ENCODE assay signal across 8 cellular contexts in the genomic region with DNA sequence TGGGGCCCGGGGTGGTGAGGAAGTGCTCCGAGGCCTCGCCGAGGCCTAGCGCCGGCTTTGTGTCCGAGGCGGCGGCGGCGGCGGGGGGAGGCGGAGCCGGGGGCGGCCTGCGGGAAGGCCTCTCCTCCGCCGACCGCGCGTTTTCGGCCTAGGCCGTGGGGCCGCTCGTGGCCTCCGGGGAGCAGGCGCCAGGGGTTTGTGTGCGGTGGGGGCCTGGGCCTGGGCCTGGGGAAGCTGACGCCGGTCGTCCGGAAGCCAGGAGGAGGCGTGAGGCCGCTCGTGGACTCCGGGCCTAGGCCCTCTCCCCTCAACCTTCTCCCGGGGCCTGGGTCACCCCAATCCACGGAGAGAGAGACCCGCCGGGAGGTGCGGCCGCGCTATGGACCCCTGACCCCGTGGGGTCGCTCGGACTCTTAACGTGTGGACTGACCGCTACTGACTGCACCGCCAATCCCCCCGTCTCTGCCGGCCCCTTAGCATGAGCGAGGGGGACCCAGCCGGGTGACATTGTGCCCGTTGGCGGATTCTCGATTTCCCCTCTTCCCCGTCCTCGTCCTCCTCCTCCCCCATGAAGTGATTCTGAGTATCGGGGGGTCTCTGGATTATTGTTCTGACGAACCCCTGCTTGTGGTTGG. TPM values are rescaled to one million over a fixed set of nuclear protein-coding genes. Genes with fewer than 3 reads are reported as not detected.
A peak's percentile ranks its signal among the peaks of the same experiment; 100 is the strongest.
DNase-seq lines count a peak whose midpoint lies in the region; ATAC-seq and TF ChIP-seq lines count a peak whose summit lies in the region.

No MANE protein-coding gene starts in this region.

- peak overlapping the region; percentile 85 to 100 (median 98) for H3K27ac Mint-ChIP-seq in naive thymus-derived CD4-positive, alpha-beta T cell

- H3K4me3 Mint-ChIP-seq in naive thymus-derived CD4-positive, alpha-beta T cell = peak overlapping the region; percentile 94 to 100 (median 98)

- H3K36me3 Mint-ChIP-seq in naive thymus-derived CD4-positive, alpha-beta T cell = peaks cover 4 to 25% (median 5%) of the 10 kb centered on the region in 5 donors

- peaks cover 28 to 56% (median 40%) of the 10 kb centered on the region in 7 donors for H3K4me1 Mint-ChIP-seq in naive thymus-derived CD4-positive, alpha-beta T cell

- H3K27ac ChIP-seq in naive thymus-derived CD4-positive, alpha-beta T cell (ENCODE audit: low read depth, low read length) = peak overlapping the region; percentile 100
- H3K27ac ChIP-seq in suprapubic skin = peak overlapping the region; percentile 99

- ATAC-seq in GM21423 (IDR thresholded peaks at IDR 0.05; ENCODE audit: unreplicated experiment) = peak; percentile 33
- ATAC-seq in naive thymus-derived CD4-positive, alpha-beta T cell = peak; percentile 33

- no peak for TF ChIP-seq EP300 in suprapubic skin (IDR thresholded peaks at IDR 0.05)

- H3K4me3 ChIP-seq in epithelial cell of proximal tubule (ENCODE audit: low read depth, low read length) = peak overlapping the region; percentile 94
- peak overlapping the region; percentile 82 for H3K4me3 ChIP-seq in naive thymus-derived CD4-positive, alpha-beta T cell (ENCODE audit: low read length)
- H3K4me3 ChIP-seq in suprapubic skin = peak overlapping the region; percentile 81

- intact Hi-C loops in naive thymus-derived CD4-positive, alpha-beta T cell (cut with micrococcal nuclease) = loop anchor here (1.0 to 10.0 kb wide), 14 partner anchors 23 to 1088 kb away; partner anchors contain the start of genes ARHGAP17 (in 2 of the 2), LCMT1 (in 2 of the 2), ZKSCAN2 (in 2 of the 2) and COG7 (in 1 of the 2)

- TF ChIP-seq CTCF in epithelial cell of proximal tubule (conservative IDR thresholded peaks at IDR 0.05; ENCODE audit: low read depth, low read length) (no peak), suprapubic skin (IDR thresholded peaks at IDR 0.05) (no peak)

- POLR2A ChIA-PET in naive thymus-derived CD4-positive, alpha-beta T cell (lab: Charles Lee) = interaction anchor here (0.6 to 2.0 kb wide), 6 partner anchors 10 to 510 kb away, joined by 3 to 10 read pairs (median 4); partner anchors contain the start of gene ARHGAP17

- no peaks in the 10 kb centered on the region for H3K9me3 Mint-ChIP-seq in naive thymus-derived CD4-positive, alpha-beta T cell

- peaks cover 0 to 9% (median 0%) of the 10 kb centered on the region in 3 experiments for H3K36me3 ChIP-seq in naive thymus-derived CD4-positive, alpha-beta T cell (ENCODE audit: control insufficient read depth in 2 of 3, insufficient read depth in 3 of 3, low read length in 3 of 3)
- H3K36me3 ChIP-seq in suprapubic skin = no peaks in the 10 kb centered on the region

- no peak for TF ChIP-seq POLR2A in suprapubic skin (IDR thresholded peaks at IDR 0.05)

- peaks cover 0 to 2% (median 0%) of the 10 kb centered on the region in 5 donors for H3K27me3 Mint-ChIP-seq in naive thymus-derived CD4-positive, alpha-beta T cell

- H3K4me1 ChIP-seq in naive thymus-derived CD4-positive, alpha-beta T cell (ENCODE audit: control insufficient read depth in 2 of 2, insufficient read depth in 2 of 2, low read length in 2 of 2) = peaks cover 25 to 40% of the 10 kb centered on the region in 2 donors
- H3K4me1 ChIP-seq in suprapubic skin = peaks cover 42% of the 10 kb centered on the region

- H3K27me3 ChIP-seq in naive thymus-derived CD4-positive, alpha-beta T cell (ENCODE audit: control insufficient read depth in 2 of 2, insufficient read depth in 2 of 2, low read length in 2 of 2) = no peaks in the 10 kb centered on the region
- no peaks in the 10 kb centered on the region for H3K27me3 ChIP-seq in suprapubic skin

- WGBS in suprapubic skin = 0% methylated on average over 25 of the region's 60 CpGs

- H3K9me3 ChIP-seq in naive thymus-derived CD4-positive, alpha-beta T cell (ENCODE audit: control insufficient read depth in 2 of 3, low read length in 3 of 3) = no peaks in the 10 kb centered on the region
- no peaks in the 10 kb centered on the region for H3K9me3 ChIP-seq in suprapubic skin

- CTCF ChIA-PET in naive thymus-derived CD4-positive, alpha-beta T cell (lab: Charles Lee) = no interaction called here

- DNase-seq in C1 segment of cervical spinal cord (lab: John Stamatoyannopoulos, UW) (peak in 10 of 14 donors; percentile 12 to 79 (median 52)), HuH-7 (ENCODE audit: low spot score) (peak; percentile 11), epithelial cell of proximal tubule (ENCODE audit: low read depth) (no peak), suprapubic skin (ENCODE audit: low spot score in 2 of 2) (peak; percentile 73 to 84), NCI-H2107 treated with DMSO at 0.1 percent for 48 hours (lab: John Stamatoyannopoulos, UW; ENCODE audit: unreplicated experiment) (no peak)
- peak; percentile 54 to 61 for DNase-seq in activated CD4-positive, alpha-beta T cell treated with anti-CD3 and anti-CD28 coated beads, Interleukin-2, amount 50 U/mL, for 48 hours
- DNase-seq in naive thymus-derived CD4-positive, alpha-beta T cell = peak in 2 of 9 donors; percentile 32 to 73

RNA-seq across cellular contexts. Expression of gene RBBP6, which starts 0.6 kb away (rescaled TPM):
- 16.8 and 27.9 TPM in 2 replicates for total RNA-seq in epithelial cell of proximal tubule
- 100 to 1,000 TPM in 3 of 5 experiments, 10 to 100 TPM in 2; 70.5 to 137 (median 106) TPM for total RNA-seq in naive thymus-derived CD4-positive, alpha-beta T cell
- polyA plus RNA-seq in naive thymus-derived CD4-positive, alpha-beta T cell = 10 to 100 TPM; 17.0 to 18.7 TPM
- 100 to 1,000 TPM in 2 of 4 donors, 10 to 100 TPM in 2; 45.6 to 147 (median 101) TPM for total RNA-seq in suprapubic skin

Comparison
In these comparisons a context has a peak if more than half of its experiments do, and no peak if none do; other contexts are left out.
1. DNase-seq: peak in C1 segment of cervical spinal cord (10 of 14), HuH-7 (single experiment), activated CD4-positive, alpha-beta T cell treated with anti-CD3 and anti-CD28 coated beads, Interleukin-2, amount 50 U/mL, for 48 hours (2 of 2) and suprapubic skin (2 of 2); none in epithelial cell of proximal tubule (single experiment) and NCI-H2107 treated with DMSO at 0.1 percent for 48 hours (single experiment).
2. Peak in every context shown above with its lines, with median percentiles within 50 percentile points of each other: H3K4me3 ChIP-seq.